8 cellular contexts compared by ENCODE assay signal in genomic region chr6:32176476-32177181, GRCh38. TPM values are rescaled to one million over a fixed set of nuclear protein-coding genes. Genes with fewer than 3 reads are reported as not detected.
A peak's percentile ranks its signal among the peaks of the same experiment; 100 is the strongest.
DNase-seq lines count a peak whose midpoint lies in the region; ATAC-seq and TF ChIP-seq lines count a peak whose summit lies in the region.

No MANE protein-coding gene starts in this region.

- ATAC-seq in mucosa of descending colon (no peak), HG02678 (IDR thresholded peaks at IDR 0.05; ENCODE audit: unreplicated experiment) (no peak)

- no peaks in the 10 kb centered on the region for H3K9me3 ChIP-seq in mucosa of descending colon

- intact Hi-C loops in mucosa of descending colon (cut with DNase I, micrococcal nuclease) = no loop called here

- peak; percentile 57 for DNase-seq in NCI-H2227 treated with DMSO at 0.1 percent for 48 hours (lab: John Stamatoyannopoulos, UW)
- DNase-seq in NCI-H2227 (lab: John Stamatoyannopoulos, UW; ENCODE audit: unreplicated experiment) = no peak
- peak; percentile 48 for DNase-seq in SW480 (ENCODE audit: low spot score)
- DNase-seq in fibroblast of peridontal ligament (ENCODE audit: extremely low read depth) = peak; percentile 61
- DNase-seq in renal cortical epithelial cell (ENCODE audit: low read depth) = peak; percentile 64
- DNase-seq in mucosa of descending colon = no peak
- no peak for DNase-seq in C1 segment of cervical spinal cord (lab: John Stamatoyannopoulos, UW)

- H3K36me3 ChIP-seq in mucosa of descending colon (ENCODE audit: low read depth) = peaks cover 4% of the 10 kb centered on the region

- peaks cover 37% of the 10 kb centered on the region for H3K4me1 ChIP-seq in mucosa of descending colon (ENCODE audit: low read depth)

- TF ChIP-seq CTCF in mucosa of descending colon (IDR thresholded peaks at IDR 0.05) = no peak

- H3K4me3 ChIP-seq in mucosa of descending colon = no peak overlapping the region

RNA-seq across cellular contexts. Expression of gene AGPAT1, which starts 0.7 kb away (rescaled TPM):
- total RNA-seq in renal cortical epithelial cell (9.9 and 30.8 TPM in 2 replicates), mucosa of descending colon (10 to 100 TPM; 49.0 to 60.1 (median 56.2) TPM)

RNA-seq across cellular contexts. Expression of gene RNF5, which starts 1.6 kb away (rescaled TPM):
- total RNA-seq in renal cortical epithelial cell = 58.8 and 80.2 TPM in 2 replicates
- total RNA-seq in mucosa of descending colon = 100 to 1,000 TPM in 1 of 3 donors, 10 to 100 TPM in 2; 79.0 to 114 (median 85.0) TPM

RNA-seq across cellular contexts. Expression of gene AGER, which starts 7.4 kb away (rescaled TPM):
- total RNA-seq in renal cortical epithelial cell (0.60 TPM in 1 of 2 replicates, not detected in the other), mucosa of descending colon (1 to 10 TPM; 5.3 to 8.1 (median 6.3) TPM)

RNA-seq across cellular contexts. Expression of gene EGFL8, which starts 12.2 kb away (rescaled TPM):
- 1.3 TPM in 1 of 2 replicates, not detected in the other for total RNA-seq in renal cortical epithelial cell
- 10 to 100 TPM; 16.9 to 32.1 (median 21.5) TPM for total RNA-seq in mucosa of descending colon

RNA-seq across cellular contexts. Expression of gene PBX2, which starts 13.4 kb away (rescaled TPM):
- total RNA-seq in renal cortical epithelial cell = 32.0 and 55.9 TPM in 2 replicates
- 10 to 100 TPM; 49.4 to 97.7 (median 53.9) TPM for total RNA-seq in mucosa of descending colon

Comparison
In these comparisons a context has a peak if more than half of its experiments do, and no peak if none do; other contexts are left out.
1. DNase-seq: peak in NCI-H2227 treated with DMSO at 0.1 percent for 48 hours (single experiment), SW480 (single experiment), fibroblast of peridontal ligament (single experiment) and renal cortical epithelial cell (single experiment); none in NCI-H2227 (single experiment), mucosa of descending colon (0 of 3) and C1 segment of cervical spinal cord (0 of 14).